25 cellular contexts compared by ENCODE assay signal in genomic region chr17:61700252-61700651, GRCh38.
"Had no signal": no experiment of that assay in that cellular context is flagged by ENCODE, and none has a peak within 500 bp of the region (broad histone marks: within the 10 kb centered on the region; RNA-seq: fewer than 3 reads in every experiment).

No MANE protein-coding gene starts in this region.

- H3K4me3 ChIP-seq: cardiac muscle cell, MG63, PC-9 had no signal

- H3K27me3 Mint-ChIP-seq: activated B cell treated with CpG ODN at 0.5 μM for 24 hours; activated CD4-positive, alpha-beta T cell treated with anti-CD3 and anti-CD28 coated beads, Interleukin-2, amount 10 ng/mL, durations not matched to agents 24 days and 14 days; activated CD8-positive, alpha-beta memory T cell treated with anti-CD3 and anti-CD28 coated beads, Interleukin-2, amount 10 ng/mL, durations not matched to agents 7 days and 5 days; activated naive CD4-positive, alpha-beta T cell treated with anti-CD3 and anti-CD28 coated beads, Interleukin-2, amount 50 U/mL, for 24 hours; activated T-cell treated with anti-CD3 and anti-CD28 coated beads, Interleukin-2, amount 50 U/mL, for 24 hours; T-helper 17 cell had no signal

- ATAC-seq: activated CD8-positive, alpha-beta memory T cell treated with anti-CD3 and anti-CD28 coated beads, Interleukin-2, amount 10 ng/mL, durations not matched to agents 7 days and 5 days; T-helper 17 cell had no signal

- H3K4me2 ChIP-seq: PC-9 had no signal

- H3K4me3 Mint-ChIP-seq: activated B cell treated with CpG ODN at 0.5 μM for 24 hours; activated CD4-positive, alpha-beta T cell treated with anti-CD3 and anti-CD28 coated beads, Interleukin-2, amount 10 ng/mL, durations not matched to agents 24 days and 14 days; activated CD8-positive, alpha-beta memory T cell treated with anti-CD3 and anti-CD28 coated beads, Interleukin-2, amount 10 ng/mL, durations not matched to agents 7 days and 5 days; activated naive CD4-positive, alpha-beta T cell treated with anti-CD3 and anti-CD28 coated beads, Interleukin-2, amount 50 U/mL, for 24 hours; activated T-cell treated with anti-CD3 and anti-CD28 coated beads, Interleukin-2, amount 50 U/mL, for 24 hours; activated T-helper 1 cell treated with anti-CD3 and anti-CD28 coated beads, Interleukin-12 subunit alpha, Interleukin-12 subunit beta, Interleukin-2, Interleukin-4 antibody, amounts not matched to agents 30 ng/mL and 10 ng/mL and 1 ng/mL, durations not matched to agents 14 hours and 24 hours and 36 hours; T-helper 17 cell had no signal

- H3K36me3 ChIP-seq: brain microvascular endothelial cell, cardiac muscle cell had no signal

- DNase-seq: activated B cell treated with CpG ODN at 0.5 μM for 24 hours; activated CD4-positive, alpha-beta T cell treated with anti-CD3 and anti-CD28 coated beads for 1 hour; activated CD4-positive, alpha-beta T cell treated with anti-CD3 and anti-CD28 coated beads, Interleukin-2, amount 10 ng/mL, durations not matched to agents 24 days and 14 days; activated CD4-positive, alpha-beta T cell treated with anti-CD3 and anti-CD28 coated beads, Interleukin-2, amount 50 U/mL, for 48 hours; activated CD8-positive, alpha-beta memory T cell treated with anti-CD3 and anti-CD28 coated beads, Interleukin-2, amount 10 ng/mL, durations not matched to agents 7 days and 5 days; activated effector memory CD4-positive, alpha-beta T cell treated with Interleukin-2 at 50 U/mL for 16 hours; activated naive CD4-positive, alpha-beta T cell; activated T-cell treated with anti-CD3 and anti-CD28 coated beads, Interleukin-2, amount 50 U/mL, for 24 hours; amygdala; brain microvascular endothelial cell; MG63; MV-4-11; NCI-H1092 treated with DMSO at 0.1 percent for 48 hours; NCI-H1417 treated with DMSO at 0.1 percent for 48 hours; NCI-H1694; NCI-H2029 treated with DMSO at 0.1 percent for 48 hours; NCI-H524; PC-9; SIG-M5; T-helper 17 cell; T-helper 9 cell had no signal

- H3K27ac Mint-ChIP-seq: activated B cell treated with CpG ODN at 0.5 μM for 24 hours; activated CD4-positive, alpha-beta T cell treated with anti-CD3 and anti-CD28 coated beads, Interleukin-2, amount 10 ng/mL, durations not matched to agents 24 days and 14 days; activated CD8-positive, alpha-beta memory T cell treated with anti-CD3 and anti-CD28 coated beads, Interleukin-2, amount 10 ng/mL, durations not matched to agents 7 days and 5 days; activated naive CD4-positive, alpha-beta T cell treated with anti-CD3 and anti-CD28 coated beads, Interleukin-2, amount 50 U/mL, for 24 hours; activated T-cell treated with anti-CD3 and anti-CD28 coated beads, Interleukin-2, amount 50 U/mL, for 24 hours; activated T-helper 1 cell treated with anti-CD3 and anti-CD28 coated beads, Interleukin-12 subunit alpha, Interleukin-12 subunit beta, Interleukin-2, Interleukin-4 antibody, amounts not matched to agents 30 ng/mL and 10 ng/mL and 1 ng/mL, durations not matched to agents 14 hours and 24 hours and 36 hours; T-helper 17 cell had no signal

- FAIRE-seq: astrocyte had no signal

- H3K27me3 ChIP-seq: brain microvascular endothelial cell, cardiac muscle cell, MG63 had no signal

- H3K4me1 Mint-ChIP-seq: activated B cell treated with CpG ODN at 0.5 μM for 24 hours; activated CD4-positive, alpha-beta T cell treated with anti-CD3 and anti-CD28 coated beads, Interleukin-2, amount 10 ng/mL, durations not matched to agents 24 days and 14 days; activated CD8-positive, alpha-beta memory T cell treated with anti-CD3 and anti-CD28 coated beads, Interleukin-2, amount 10 ng/mL, durations not matched to agents 7 days and 5 days; activated naive CD4-positive, alpha-beta T cell treated with anti-CD3 and anti-CD28 coated beads, Interleukin-2, amount 50 U/mL, for 24 hours; T-helper 17 cell had no signal

- H2AFZ ChIP-seq: PC-9 had no signal

- H3K27ac ChIP-seq: brain microvascular endothelial cell, cardiac muscle cell, PC-9 had no signal
